1 cellular context compared by ENCODE assay signal in genomic region chr15:57319226-57319918, GRCh38.
TF ChIP-seq lines count a peak whose summit lies in the region.

No MANE protein-coding gene starts in this region.

TF ChIP-seq in K562, 482 proteins besides CTCF, POLR2A, EP300 and RAD21 (continued from another document):
- TF ChIP-seq GTF2B (IDR thresholded peaks at IDR 0.05; ENCODE audit: extremely low read depth, insufficient read length) (no peak), U2AF1 (optimal IDR thresholded peaks at IDR 0.05; ENCODE audit: low read depth, low read length) (no peak), RBM14 (IDR thresholded peaks at IDR 0.05; ENCODE audit: borderline replicate concordance, insufficient read depth, low read depth, low read length) (no peak)
